8 cellular contexts compared by ENCODE assay signal in genomic region chr1:199089393-199090122, GRCh38.
A peak's percentile ranks its signal among the peaks of the same experiment; 100 is the strongest.
DNase-seq lines count a peak whose midpoint lies in the region; ATAC-seq, FAIRE-seq and TF ChIP-seq lines count a peak whose summit lies in the region.

No MANE protein-coding gene starts in this region.

- H3K36me3 Mint-ChIP-seq in CD14-positive monocyte, result peaks cover 0 to 2% of the 10 kb centered on the region in 2 donors

- peak; percentile 76 for ATAC-seq in GM19328 (IDR thresholded peaks at IDR 0.05; ENCODE audit: unreplicated experiment)
- peak; percentile 86 for ATAC-seq in HG03280 (IDR thresholded peaks at IDR 0.05; ENCODE audit: unreplicated experiment)

- H3K27ac Mint-ChIP-seq in CD14-positive monocyte, result peak overlapping the region in 4 of 7 donors; percentile 5 to 78 (median 22)

- CTCF ChIA-PET in HEK293T (lab: Yijun Ruan, JAX), result no interaction called here

- no peak for FAIRE-seq in RCC 7860 (lab: Jason Lieb, UNC)

- no peak overlapping the region for H3K4me3 Mint-ChIP-seq in CD14-positive monocyte

- intact Hi-C loops in CD14-positive monocyte (cut with micrococcal nuclease), result loop anchor here in 1 of 2 donors (10.0 kb wide), 1 partner anchor 315 kb away; no protein-coding TSS in a partner anchor

- H3K4me1 Mint-ChIP-seq in CD14-positive monocyte, result peaks cover 9% of the 10 kb centered on the region

- POLR2A ChIA-PET in HEK293T (lab: Yijun Ruan, JAX), result no interaction called here

- no peak for TF ChIP-seq CTCF in CD14-positive monocyte (IDR thresholded peaks at IDR 0.05)

- DNase-seq in CD14-positive monocyte (ENCODE audit: low spot score), result no peak
- DNase-seq in activated CD8-positive, alpha-beta memory T cell treated with anti-CD3 and anti-CD28 coated beads, Interleukin-2, amount 50 U/mL, for 4 hours, result peak; percentile 21
- no peak for DNase-seq in middle frontal gyrus (ENCODE audit: extremely low spot score, low spot score)
- DNase-seq in HEK293T (ENCODE audit: extremely low spot score), result no peak
- no peak for DNase-seq in HCEC 1CT
- no peak for DNase-seq in RCC 7860 (ENCODE audit: low spot score)

- H3K9me3 Mint-ChIP-seq in CD14-positive monocyte, result peaks cover 7 to 26% (median 11%) of the 10 kb centered on the region in 7 donors

- no peaks in the 10 kb centered on the region for H3K27me3 Mint-ChIP-seq in CD14-positive monocyte (ENCODE audit: low read depth in 3 of 3)

TF ChIP-seq in HEK293T, 16 proteins besides CTCF, POLR2A, EP300 and RAD21:
- TF ChIP-seq FOXA1 (IDR thresholded peaks at IDR 0.05) (no peak), ELF4 (IDR thresholded peaks at IDR 0.05) (no peak), PKNOX1 (IDR thresholded peaks at IDR 0.05) (no peak), ZNF384 (IDR thresholded peaks at IDR 0.05) (no peak)
